Comparison of ENCODE assay signal across 25 cellular contexts in the genomic region with DNA sequence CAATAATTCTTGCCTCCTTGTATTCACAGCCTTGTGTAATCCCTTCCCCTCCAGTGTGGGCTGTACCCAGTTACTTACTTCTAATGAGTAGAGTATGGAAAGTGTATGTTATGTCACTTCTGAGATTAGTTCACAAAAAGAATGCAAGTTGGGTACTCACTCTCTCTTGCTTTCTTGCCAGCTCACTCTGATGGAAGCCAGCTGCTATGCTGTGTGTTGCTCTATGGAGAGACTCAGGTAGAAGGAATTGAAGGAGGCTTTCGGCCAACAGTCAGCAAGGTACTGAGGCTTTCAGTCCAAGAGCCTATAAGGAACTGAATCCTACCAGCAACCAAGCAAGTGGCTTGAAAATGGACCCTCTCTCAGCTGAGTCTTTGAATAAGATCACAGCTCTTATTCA.
"Had no signal": no experiment of that assay in that cellular context is flagged by ENCODE, and none has a peak within 500 bp of the region (broad histone marks: within the 10 kb centered on the region; RNA-seq: fewer than 3 reads in every experiment).

No MANE protein-coding gene starts in this region.

- H3K36me3 ChIP-seq: colonic mucosa, esophagus muscularis mucosa, neutrophil, right lobe of liver, suprapubic skin, transverse colon, vagina had no signal

- DNase-seq: colonic mucosa; effector CD8-positive, alpha-beta T cell; endodermal cell; left ventricle myocardium superior; mesenchymal stem cell; mucosa of descending colon; naive B cell; right lobe of liver; small intestine; stimulated activated CD4-positive, alpha-beta T cell treated with anti-CD3 and anti-CD28 coated beads, Interleukin-15, amount 100 ng/mL, for 24 hours; stimulated activated CD4-positive, alpha-beta T cell treated with anti-CD3 and anti-CD28 coated beads, Interleukin-2, amount 100 ng/mL, for 48 hours; stimulated activated naive CD4-positive, alpha-beta T cell; stimulated activated naive CD8-positive, alpha-beta T cell treated with anti-CD3 and anti-CD28 coated beads, Interleukin-15, amount 100 ng/mL, for 72 hours; transverse colon had no signal

- H3K9me3 ChIP-seq: colonic mucosa, esophagus muscularis mucosa, mucosa of descending colon, neutrophil, right lobe of liver, suprapubic skin, transverse colon, vagina had no signal

- H3K27ac Mint-ChIP-seq: dendritic cell treated with granulocyte-macrophage colony-stimulating factor and Interleukin-4, amounts not matched to agents 40 ng/mL and 50 ng/mL, for 4 days; endodermal cell; mesothelial cell of epicardium; naive B cell; natural killer cell treated with Interleukin-12 subunit alpha and Interleukin-12 subunit beta and Interleukin-15 and Interleukin-18, amount 100 ng/mL, for 72 hours; progenitor cell of endocrine pancreas; stimulated activated naive CD8-positive, alpha-beta T cell treated with anti-CD3 and anti-CD28 coated beads, Interleukin-15, amount 100 ng/mL, for 72 hours had no signal

- H3K9ac ChIP-seq: parathyroid adenoma had no signal

- H3K79me2 ChIP-seq: parathyroid adenoma had no signal

- H3K27me3 ChIP-seq: colonic mucosa, esophagus muscularis mucosa, right lobe of liver, suprapubic skin, transverse colon, vagina had no signal

- H3K27ac ChIP-seq: colonic mucosa, esophagus muscularis mucosa, neutrophil, parathyroid adenoma, right lobe of liver, suprapubic skin, transverse colon, vagina had no signal

- H3K4me1 ChIP-seq: colonic mucosa, esophagus muscularis mucosa, parathyroid adenoma, right lobe of liver, suprapubic skin, transverse colon, vagina had no signal

- H2AFZ ChIP-seq: parathyroid adenoma had no signal

- H3K4me3 Mint-ChIP-seq: dendritic cell treated with granulocyte-macrophage colony-stimulating factor and Interleukin-4, amounts not matched to agents 40 ng/mL and 50 ng/mL, for 4 days; endodermal cell; mesothelial cell of epicardium; naive B cell; natural killer cell treated with Interleukin-12 subunit alpha and Interleukin-12 subunit beta and Interleukin-15 and Interleukin-18, amount 100 ng/mL, for 72 hours; neural crest cell; stimulated activated naive CD8-positive, alpha-beta T cell treated with anti-CD3 and anti-CD28 coated beads, Interleukin-15, amount 100 ng/mL, for 72 hours had no signal

- H3K9me3 Mint-ChIP-seq: dendritic cell treated with granulocyte-macrophage colony-stimulating factor and Interleukin-4, amounts not matched to agents 40 ng/mL and 50 ng/mL, for 4 days; endodermal cell; mesothelial cell of epicardium; natural killer cell treated with Interleukin-12 subunit alpha and Interleukin-12 subunit beta and Interleukin-15 and Interleukin-18, amount 100 ng/mL, for 72 hours; neural crest cell; stimulated activated naive CD8-positive, alpha-beta T cell treated with anti-CD3 and anti-CD28 coated beads, Interleukin-15, amount 100 ng/mL, for 72 hours had no signal

- H3K4me1 Mint-ChIP-seq: endodermal cell; mesothelial cell of epicardium; naive B cell; neural crest cell; stimulated activated naive CD8-positive, alpha-beta T cell treated with anti-CD3 and anti-CD28 coated beads, Interleukin-15, amount 100 ng/mL, for 72 hours had no signal

- H3K4me3 ChIP-seq: colonic mucosa, esophagus muscularis mucosa, lung, mucosa of descending colon, right lobe of liver, suprapubic skin, transverse colon, vagina had no signal

- H3K36me3 Mint-ChIP-seq: mesothelial cell of epicardium; naive B cell; natural killer cell treated with Interleukin-12 subunit alpha and Interleukin-12 subunit beta and Interleukin-15 and Interleukin-18, amount 100 ng/mL, for 72 hours had no signal
